ENCODE assay signal across 2 cellular contexts in genomic region chr1:206558794-206559660, GRCh38.
TF ChIP-seq lines count a peak whose summit lies in the region.

No MANE protein-coding gene starts in this region.

TF ChIP-seq in liver, 16 proteins besides CTCF, POLR2A, EP300 and RAD21:
- no peak for TF ChIP-seq EGR1 (IDR thresholded peaks at IDR 0.05; ENCODE audit: low read depth in 2 of 2)
- TF ChIP-seq SP1 (IDR thresholded peaks at IDR 0.05): no peak
- no peak for TF ChIP-seq FOXA2 (IDR thresholded peaks at IDR 0.05)
- TF ChIP-seq HNF4A (conservative IDR thresholded peaks at IDR 0.05): no peak
- TF ChIP-seq HNF4G (IDR thresholded peaks at IDR 0.05): no peak
- TF ChIP-seq YY1 (IDR thresholded peaks at IDR 0.05): no peak
- TF ChIP-seq ZBTB33 (IDR thresholded peaks at IDR 0.05): no peak
- no peak for TF ChIP-seq FOXA1 (IDR thresholded peaks at IDR 0.05)
- no peak for TF ChIP-seq MAX (IDR thresholded peaks at IDR 0.05)
- TF ChIP-seq REST (IDR thresholded peaks at IDR 0.05): no peak
- no peak for TF ChIP-seq JUND (IDR thresholded peaks at IDR 0.05)
- TF ChIP-seq NR2F2 (IDR thresholded peaks at IDR 0.05): no peak
- TF ChIP-seq TAF1 (conservative IDR thresholded peaks at IDR 0.05): no peak
- no peak for TF ChIP-seq GABPA (IDR thresholded peaks at IDR 0.05 in 1 of 2, conservative IDR thresholded peaks at IDR 0.05 in 1 of 2)
- TF ChIP-seq ATF3 (IDR thresholded peaks at IDR 0.05): no peak
- TF ChIP-seq RXRA (IDR thresholded peaks at IDR 0.05): no peak

TF ChIP-seq in HepG2, 621 proteins besides CTCF, POLR2A, EP300 and RAD21:
- TF ChIP-seq FOXC1 (CRISPR knock-in tag; IDR thresholded peaks at IDR 0.05; ENCODE audit: borderline replicate concordance) (no peak), REPIN1 (CRISPR knock-in tag; IDR thresholded peaks at IDR 0.05; ENCODE audit: borderline replicate concordance, low read depth) (no peak), ISL2 (CRISPR knock-in tag; IDR thresholded peaks at IDR 0.05) (no peak), IRF9 (CRISPR knock-in tag; IDR thresholded peaks at IDR 0.05; ENCODE audit: borderline replicate concordance) (no peak), HDAC6 (IDR thresholded peaks at IDR 0.05; ENCODE audit: low read depth, low read length) (no peak), ZNF75D (CRISPR knock-in tag; IDR thresholded peaks at IDR 0.05; ENCODE audit: borderline replicate concordance) (no peak), FOSL1 (CRISPR knock-in tag; IDR thresholded peaks at IDR 0.05; ENCODE audit: borderline replicate concordance) (no peak), LRRFIP1 (CRISPR knock-in tag; conservative IDR thresholded peaks at IDR 0.05) (no peak), MIER3 (CRISPR knock-in tag; IDR thresholded peaks at IDR 0.05; ENCODE audit: borderline replicate concordance) (no peak), POGZ (CRISPR knock-in tag; IDR thresholded peaks at IDR 0.05) (no peak), ZNF772 (CRISPR knock-in tag; IDR thresholded peaks at IDR 0.05) (no peak), MEIS1 (CRISPR knock-in tag; IDR thresholded peaks at IDR 0.05; ENCODE audit: borderline replicate concordance) (no peak), ZFP37 (CRISPR knock-in tag; IDR thresholded peaks at IDR 0.05; ENCODE audit: borderline replicate concordance) (no peak)
